In the genomic region with DNA sequence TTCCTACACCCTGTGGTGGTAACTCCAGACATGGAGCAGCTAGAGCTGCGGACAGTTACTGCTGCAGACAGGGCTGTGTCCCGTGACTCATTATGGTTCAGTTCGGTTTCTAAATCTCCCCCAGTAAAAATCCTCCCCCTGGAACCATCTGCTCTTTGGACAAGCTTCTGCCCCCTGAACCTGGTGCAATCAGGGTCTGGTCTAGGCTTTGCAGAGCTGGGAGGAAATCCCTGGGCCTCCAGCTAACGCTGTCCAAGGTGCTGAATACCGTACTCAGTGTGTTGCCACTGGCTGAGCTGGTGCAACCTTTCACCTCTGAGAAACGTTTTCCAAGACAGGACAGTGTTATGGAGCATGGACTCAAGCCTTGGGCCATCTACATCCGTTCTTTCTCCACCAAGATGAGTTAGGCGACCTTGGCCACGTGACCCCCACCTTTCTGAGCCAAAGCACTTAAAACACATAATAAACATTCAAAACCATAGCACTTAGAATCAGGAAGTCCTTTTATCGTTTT, we compare ENCODE assay signal across 10 cellular contexts.
DNase-seq lines count a peak whose midpoint lies in the region; ATAC-seq, FAIRE-seq and TF ChIP-seq lines count a peak whose summit lies in the region.
"Had no signal": no experiment of that assay in that cellular context is flagged by ENCODE, and none has a peak within 500 bp of the region (broad histone marks: within the 10 kb centered on the region; RNA-seq: fewer than 3 reads in every experiment).

No MANE protein-coding gene starts in this region.

- no peak for TF ChIP-seq RAD21 in GM12878 (IDR thresholded peaks at IDR 0.05; ENCODE audit: insufficient read depth, low read depth, low read length)

- no peak overlapping the region for H3K27ac ChIP-seq in GM12878 (ENCODE audit: control insufficient read depth, insufficient read depth)
- H3K27ac ChIP-seq in psoas muscle, result no peak overlapping the region
- H3K27ac ChIP-seq: heart right ventricle, sigmoid colon had no signal

- H2AFZ ChIP-seq in GM12878 (ENCODE audit: control insufficient read depth, low read depth, low read length), result no peak overlapping the region

- TF ChIP-seq CTCF in GM12878 (IDR thresholded peaks at IDR 0.05 in 2 of 3, conservative IDR thresholded peaks at IDR 0.05 in 1 of 3; ENCODE audit: control insufficient read depth in 2 of 3, extremely low read depth in 1 of 3, insufficient read depth in 1 of 3, low read depth in 3 of 3, low read length in 3 of 3), result no peak
- TF ChIP-seq CTCF in psoas muscle (IDR thresholded peaks at IDR 0.05), result no peak

- H3K27me3 ChIP-seq in GM12878 (replicated peaks in 1 of 2; ENCODE audit: control insufficient read depth in 2 of 2, insufficient read depth in 2 of 2, low read length in 1 of 2), result no peaks in the 10 kb centered on the region
- H3K27me3 ChIP-seq in psoas muscle (ENCODE audit: insufficient read depth in 3 of 3, low read length in 2 of 3), result no peaks in the 10 kb centered on the region
- H3K27me3 ChIP-seq: heart right ventricle, sigmoid colon had no signal

- no peak overlapping the region for H3K4me2 ChIP-seq in GM12878 (ENCODE audit: control insufficient read depth, insufficient read depth)

- POLR2A ChIA-PET in HEK293T (lab: Yijun Ruan, JAX) (no interaction called here), GM12878 (lab: Charles Lee) (no interaction called here)

- WGBS in GM12878 (ENCODE audit: insufficient coverage, insufficient replicate concordance, low lambda C conversion rate, missing lambda C conversion rate), result 77% methylated on average over 10 of the region's 10 CpGs
- WGBS in psoas muscle, 3 donors, result 36 to 46% (median 37%) methylated on average over 10 of the region's 10 CpGs

- H3K79me2 ChIP-seq in GM12878 (ENCODE audit: control insufficient read depth, insufficient read depth, low read length), result no peaks in the 10 kb centered on the region

- BruUV-seq in GM12878 (replicated peaks; lab: Mats Ljungman, UMichigan), result no TSS peak

- DNase-seq in HEK293T (ENCODE audit: extremely low spot score) (peak; percentile 25), NCI-H460 (ENCODE audit: extremely low read depth, low read depth) (peak; percentile 12), GM12878 (ENCODE audit: low read depth, low spot score) (no peak), myocyte (ENCODE audit: low read depth) (peak; percentile 75), NOMO-1 treated with DMSO at 0.1 percent for 48 hours (lab: John Stamatoyannopoulos, UW; ENCODE audit: unreplicated experiment) (no peak), D341Med (ENCODE audit: low spot score) (no peak), psoas muscle (no peak)
- DNase-seq: activated effector memory CD4-positive, alpha-beta T cell treated with Interleukin-2 at 50 U/mL for 16 hours; sigmoid colon had no signal

- no peak overlapping the region for H3K9ac ChIP-seq in GM12878 (ENCODE audit: control insufficient read depth, insufficient read depth, low read length)

- H4K20me1 ChIP-seq in GM12878 (ENCODE audit: control insufficient read depth, insufficient read depth), result no peaks in the 10 kb centered on the region

- peak; percentile 74 for FAIRE-seq in GM12878 (lab: Jason Lieb, UNC)

- TF ChIP-seq EP300 in GM12878 (IDR thresholded peaks at IDR 0.05; ENCODE audit: borderline replicate concordance in 1 of 2, control insufficient read depth in 1 of 2, low read depth in 2 of 2, low read length in 2 of 2), result no peak

- TF ChIP-seq POLR2A in GM12878 (IDR thresholded peaks at IDR 0.05; ENCODE audit: low read depth, low read length), result no peak

- H3K9me3 ChIP-seq in GM12878 (replicated peaks; ENCODE audit: control insufficient read depth, insufficient read depth, low read length) (no peaks in the 10 kb centered on the region; the same call in 2 of the 3 replicates), psoas muscle (no peaks in the 10 kb centered on the region)

- RAD21 ChIA-PET in GM12878 (lab: Charles Lee; ENCODE audit: unreplicated experiment), result no interaction called here

- in situ Hi-C loops in GM12878 (cut with MboI), result no loop called here

- H3K36me3 ChIP-seq in GM12878 (ENCODE audit: control insufficient read depth in 2 of 2, insufficient read depth in 2 of 2, low read length in 1 of 2) (no peaks in the 10 kb centered on the region; a peak in 1 of 4 replicates), psoas muscle (ENCODE audit: insufficient read depth in 1 of 2, low read depth in 1 of 2) (peaks cover 0 to 4% of the 10 kb centered on the region in 2 donors)

- H3K4me1 ChIP-seq in GM12878 (ENCODE audit: control insufficient read depth, insufficient read depth, low read length) (no peaks in the 10 kb centered on the region), psoas muscle (no peaks in the 10 kb centered on the region)
- H3K4me1 ChIP-seq: heart right ventricle, sigmoid colon had no signal

- no peak overlapping the region for H3K4me3 ChIP-seq in GM12878
- no peak overlapping the region for H3K4me3 ChIP-seq in psoas muscle
- H3K4me3 ChIP-seq: heart right ventricle, sigmoid colon had no signal

- SMC1A ChIA-PET in GM12878 (lab: Charles Lee; ENCODE audit: uncharacterized antibody, unreplicated experiment), result no interaction called here

- CTCF ChIA-PET in HEK293T (lab: Yijun Ruan, JAX) (no interaction called here), GM12878 (lab: Yijun Ruan, JAX) (no interaction called here)

- peak; percentile 31; the same call in 1 of the 3 replicates for ATAC-seq in GM12878
- ATAC-seq in psoas muscle, result no peak

- intact Hi-C loops in GM12878 (cut with micrococcal nuclease; ENCODE audit: unreplicated experiment) (no loop called here), psoas muscle (cut with DNase I) (no loop called here)

TF ChIP-seq in HEK293T, 16 proteins besides CTCF, POLR2A, EP300 and RAD21:
- TF ChIP-seq TARDBP (IDR thresholded peaks at IDR 0.05) (no peak), ZNF384 (IDR thresholded peaks at IDR 0.05) (no peak), FOXM1 (IDR thresholded peaks at IDR 0.05; ENCODE audit: borderline replicate concordance) (no peak), FOXA1 (IDR thresholded peaks at IDR 0.05) (no peak), SP1 (IDR thresholded peaks at IDR 0.05) (no peak)

TF ChIP-seq in GM12878, 131 proteins besides CTCF, POLR2A, EP300 and RAD21:
- no peak for TF ChIP-seq RELB (IDR thresholded peaks at IDR 0.05; ENCODE audit: low read depth)
- TF ChIP-seq, protein P1, sequence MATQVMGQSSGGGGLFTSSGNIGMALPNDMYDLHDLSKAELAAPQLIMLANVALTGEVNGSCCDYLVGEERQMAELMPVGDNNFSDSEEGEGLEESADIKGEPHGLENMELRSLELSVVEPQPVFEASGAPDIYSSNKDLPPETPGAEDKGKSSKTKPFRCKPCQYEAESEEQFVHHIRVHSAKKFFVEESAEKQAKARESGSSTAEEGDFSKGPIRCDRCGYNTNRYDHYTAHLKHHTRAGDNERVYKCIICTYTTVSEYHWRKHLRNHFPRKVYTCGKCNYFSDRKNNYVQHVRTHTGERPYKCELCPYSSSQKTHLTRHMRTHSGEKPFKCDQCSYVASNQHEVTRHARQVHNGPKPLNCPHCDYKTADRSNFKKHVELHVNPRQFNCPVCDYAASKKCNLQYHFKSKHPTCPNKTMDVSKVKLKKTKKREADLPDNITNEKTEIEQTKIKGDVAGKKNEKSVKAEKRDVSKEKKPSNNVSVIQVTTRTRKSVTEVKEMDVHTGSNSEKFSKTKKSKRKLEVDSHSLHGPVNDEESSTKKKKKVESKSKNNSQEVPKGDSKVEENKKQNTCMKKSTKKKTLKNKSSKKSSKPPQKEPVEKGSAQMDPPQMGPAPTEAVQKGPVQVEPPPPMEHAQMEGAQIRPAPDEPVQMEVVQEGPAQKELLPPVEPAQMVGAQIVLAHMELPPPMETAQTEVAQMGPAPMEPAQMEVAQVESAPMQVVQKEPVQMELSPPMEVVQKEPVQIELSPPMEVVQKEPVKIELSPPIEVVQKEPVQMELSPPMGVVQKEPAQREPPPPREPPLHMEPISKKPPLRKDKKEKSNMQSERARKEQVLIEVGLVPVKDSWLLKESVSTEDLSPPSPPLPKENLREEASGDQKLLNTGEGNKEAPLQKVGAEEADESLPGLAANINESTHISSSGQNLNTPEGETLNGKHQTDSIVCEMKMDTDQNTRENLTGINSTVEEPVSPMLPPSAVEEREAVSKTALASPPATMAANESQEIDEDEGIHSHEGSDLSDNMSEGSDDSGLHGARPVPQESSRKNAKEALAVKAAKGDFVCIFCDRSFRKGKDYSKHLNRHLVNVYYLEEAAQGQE (IDR thresholded peaks at IDR 0.05; ENCODE audit: low read depth, low read length), result peak; percentile 92

Comparison
In these comparisons a context has a peak if more than half of its experiments do, and no peak if none do; other contexts are left out.
1. DNase-seq: peak in HEK293T (single experiment), NCI-H460 (single experiment) and myocyte (single experiment); none in GM12878 (single experiment), NOMO-1 treated with DMSO at 0.1 percent for 48 hours (single experiment), D341Med (single experiment) and psoas muscle (0 of 2).